8 cellular contexts compared by ENCODE assay signal in genomic region chr3:64238971-64239667, GRCh38. TPM values are rescaled to one million over a fixed set of nuclear protein-coding genes. Genes with fewer than 3 reads are reported as not detected.
DNase-seq lines count a peak whose midpoint lies in the region; ATAC-seq and TF ChIP-seq lines count a peak whose summit lies in the region.

No MANE protein-coding gene starts in this region.

- ATAC-seq in activated CD4-positive, alpha-beta T cell treated with anti-CD3 and anti-CD28 coated beads for 36 hours = no peak
- no peak for ATAC-seq in HG03469 (IDR thresholded peaks at IDR 0.05; ENCODE audit: unreplicated experiment)

- H3K27ac Mint-ChIP-seq in type B pancreatic cell = peak overlapping the region; percentile 91
- no peak overlapping the region for H3K27ac Mint-ChIP-seq in activated CD4-positive, alpha-beta T cell treated with anti-CD3 and anti-CD28 coated beads for 36 hours

- peaks cover 22% of the 10 kb centered on the region for H3K9me3 Mint-ChIP-seq in type B pancreatic cell
- peaks cover 2% of the 10 kb centered on the region for H3K9me3 Mint-ChIP-seq in activated CD4-positive, alpha-beta T cell treated with anti-CD3 and anti-CD28 coated beads for 36 hours (ENCODE audit: low read depth)

- DNase-seq in LHCN-M2 (ENCODE audit: low read depth) = peak; percentile 96
- DNase-seq in cardiac fibroblast (ENCODE audit: low read depth in 2 of 2) = peak; percentile 96 to 97
- DNase-seq in left kidney (ENCODE audit: low read depth, low spot score) = peak; percentile 65
- no peak for DNase-seq in type B pancreatic cell (ENCODE audit: extremely low spot score, unreplicated experiment)
- no peak for DNase-seq in activated CD4-positive, alpha-beta T cell treated with anti-CD3 and anti-CD28 coated beads for 36 hours
- no peak for DNase-seq in T-helper 9 cell
- no peak for DNase-seq in activated naive CD4-positive, alpha-beta T cell treated with anti-CD3 and anti-CD28 coated beads, Interleukin-2, amount 50 U/mL, for 16 hours

- POLR2A ChIA-PET in activated CD4-positive, alpha-beta T cell treated with anti-CD3 and anti-CD28 coated beads for 36 hours (lab: Charles Lee) = no interaction called here

- intact Hi-C loops in activated CD4-positive, alpha-beta T cell treated with anti-CD3 and anti-CD28 coated beads for 36 hours (cut with DNase I, micrococcal nuclease) = no loop called here

- H3K36me3 Mint-ChIP-seq in type B pancreatic cell = peaks cover 33% of the 10 kb centered on the region
- no peaks in the 10 kb centered on the region for H3K36me3 Mint-ChIP-seq in activated CD4-positive, alpha-beta T cell treated with anti-CD3 and anti-CD28 coated beads for 36 hours (ENCODE audit: low read depth)

- CTCF ChIA-PET in activated CD4-positive, alpha-beta T cell treated with anti-CD3 and anti-CD28 coated beads for 36 hours (lab: Charles Lee) = no interaction called here

- H3K27me3 Mint-ChIP-seq in type B pancreatic cell = no peaks in the 10 kb centered on the region
- no peaks in the 10 kb centered on the region for H3K27me3 Mint-ChIP-seq in activated CD4-positive, alpha-beta T cell treated with anti-CD3 and anti-CD28 coated beads for 36 hours

- TF ChIP-seq CTCF in cardiac fibroblast (IDR thresholded peaks at IDR 0.05; ENCODE audit: low read depth, low read length) (no peak), type B pancreatic cell (conservative IDR thresholded peaks at IDR 0.05) (no peak)

- H3K4me1 Mint-ChIP-seq in type B pancreatic cell (ENCODE audit: unreplicated experiment) = peaks cover 28% of the 10 kb centered on the region
- no peaks in the 10 kb centered on the region for H3K4me1 Mint-ChIP-seq in activated CD4-positive, alpha-beta T cell treated with anti-CD3 and anti-CD28 coated beads for 36 hours

- peak overlapping the region in 1 of 2 donors; percentile 2 for H3K4me3 ChIP-seq in cardiac fibroblast (replicated peaks in 1 of 2; ENCODE audit: low read depth in 2 of 2, low read length in 2 of 2)

- H3K4me3 Mint-ChIP-seq in type B pancreatic cell = peak overlapping the region; percentile 74
- no peak overlapping the region for H3K4me3 Mint-ChIP-seq in activated CD4-positive, alpha-beta T cell treated with anti-CD3 and anti-CD28 coated beads for 36 hours

RNA-seq across cellular contexts. Expression of gene PRICKLE2, which starts 13.9 kb away (rescaled TPM):
- total RNA-seq in LHCN-M2 (2014; rRNA removed) (12.0 and 12.1 TPM in 2 replicates), type B pancreatic cell (ENCODE audit: low replicate concordance) (10.0 and 23.6 TPM in 2 replicates)
- 1.8 TPM for polyA plus RNA-seq in LHCN-M2 (2012)
- not detected for total RNA-seq in activated CD4-positive, alpha-beta T cell treated with anti-CD3 and anti-CD28 coated beads for 36 hours

Comparison
In these comparisons a context has a peak if more than half of its experiments do, and no peak if none do; other contexts are left out.
1. DNase-seq: peak in LHCN-M2 (single experiment), cardiac fibroblast (2 of 2) and left kidney (single experiment); none in type B pancreatic cell (single experiment), activated CD4-positive, alpha-beta T cell treated with anti-CD3 and anti-CD28 coated beads for 36 hours (single experiment), T-helper 9 cell (single experiment) and activated naive CD4-positive, alpha-beta T cell treated with anti-CD3 and anti-CD28 coated beads, Interleukin-2, amount 50 U/mL, for 16 hours (single experiment).
2. RNA of gene PRICKLE2, which starts 13.9 kb away (total RNA-seq): 10.0 to 23.6 TPM in type B pancreatic cell and 12.0 to 12.1 TPM in LHCN-M2; not detected in activated CD4-positive, alpha-beta T cell treated with anti-CD3 and anti-CD28 coated beads for 36 hours; every median in the first group is over 10 times any median in the second.